ENCODE assay signal across 20 cellular contexts in the genomic region with DNA sequence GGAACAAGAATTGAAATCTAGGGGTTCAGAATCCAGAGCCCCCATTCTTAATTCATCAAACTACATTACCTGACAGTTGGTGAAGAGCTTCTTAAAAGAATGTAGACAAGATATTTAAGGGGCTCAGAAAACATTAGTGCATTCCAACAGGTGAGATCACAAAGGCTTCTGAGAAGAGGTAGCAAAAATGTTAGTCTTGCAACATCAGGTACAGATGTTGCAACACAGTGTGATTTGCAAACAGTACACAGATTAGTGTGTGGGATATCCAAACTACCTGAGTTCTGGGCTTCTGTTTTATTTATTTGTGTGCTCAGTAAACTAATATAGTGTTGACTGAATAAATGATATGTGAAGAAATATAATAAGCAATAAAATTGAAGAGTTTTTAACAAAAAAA. TPM values are rescaled to one million over a fixed set of nuclear protein-coding genes. Genes with fewer than 3 reads are reported as not detected.
A peak's percentile ranks its signal among the peaks of the same experiment; 100 is the strongest.
DNase-seq lines count a peak whose midpoint lies in the region; ATAC-seq and TF ChIP-seq lines count a peak whose summit lies in the region.
"Had no signal": no experiment of that assay in that cellular context is flagged by ENCODE, and none has a peak within 500 bp of the region (broad histone marks: within the 10 kb centered on the region; RNA-seq: fewer than 3 reads in every experiment).

No MANE protein-coding gene starts in this region.

- no peak for TF ChIP-seq EP300 in ovary (IDR thresholded peaks at IDR 0.05)

- no peak overlapping the region for H3K4me3 ChIP-seq in right lobe of liver
- no peak overlapping the region for H3K4me3 ChIP-seq in ovary
- no peak overlapping the region for H3K4me3 ChIP-seq in BE2C (ENCODE audit: low read depth, low read length)
- H3K4me3 ChIP-seq: colonic mucosa, GM12878, uterus had no signal

- no peak for ATAC-seq in effector memory CD8-positive, alpha-beta T cell (replicated peaks)
- peak; percentile 92 to 98 (median 94) for ATAC-seq in right lobe of liver
- ATAC-seq: GM12878, right cardiac atrium had no signal

- DNase-seq in activated naive CD8-positive, alpha-beta T cell treated with anti-CD3 and anti-CD28 coated beads for 36 hours, result no peak
- no peak for DNase-seq in effector memory CD8-positive, alpha-beta T cell
- DNase-seq in right lobe of liver (peak in 1 of 3 donors; percentile 52), NCI-H748 treated with DMSO at 0.1 percent for 48 hours (lab: John Stamatoyannopoulos, UW) (no peak), ovary (no peak), BE2C (no peak)
- DNase-seq in activated CD8-positive, alpha-beta memory T cell treated with anti-CD3 and anti-CD28 coated beads, Interleukin-2, amount 50 U/mL, for 4 hours, result no peak
- DNase-seq: activated CD4-positive, CD25-positive, alpha-beta regulatory T cell treated with anti-CD3 and anti-CD28 coated beads, Interleukin-2, amount 50 U/mL, for 72 hours; activated naive CD4-positive, alpha-beta T cell; colonic mucosa; COR-L47; NCI-H1092; NCI-H524 treated with DMSO at 0.1 percent for 48 hours; right cardiac atrium; uterus had no signal

- peak overlapping the region; percentile 7 for H3K27ac Mint-ChIP-seq in activated naive CD8-positive, alpha-beta T cell
- H3K27ac Mint-ChIP-seq in activated naive CD8-positive, alpha-beta T cell treated with anti-CD3 and anti-CD28 coated beads for 36 hours, result no peak overlapping the region
- peak overlapping the region in 1 of 2 donors; percentile 22 for H3K27ac Mint-ChIP-seq in effector memory CD8-positive, alpha-beta T cell
- H3K27ac Mint-ChIP-seq: IgD-negative memory B cell had no signal

- no peak for TF ChIP-seq CTCF in right lobe of liver (IDR thresholded peaks at IDR 0.05)
- TF ChIP-seq CTCF in ovary (IDR thresholded peaks at IDR 0.05), result no peak
- no peak for TF ChIP-seq CTCF in BE2C (IDR thresholded peaks at IDR 0.05; ENCODE audit: low read depth, low read length)

- no peaks in the 10 kb centered on the region for H3K9me3 Mint-ChIP-seq in activated naive CD8-positive, alpha-beta T cell (ENCODE audit: low read depth)
- peaks cover 5% of the 10 kb centered on the region for H3K9me3 Mint-ChIP-seq in activated naive CD8-positive, alpha-beta T cell treated with anti-CD3 and anti-CD28 coated beads for 36 hours
- H3K9me3 Mint-ChIP-seq in effector memory CD8-positive, alpha-beta T cell, result no peaks in the 10 kb centered on the region
- H3K9me3 Mint-ChIP-seq: IgD-negative memory B cell had no signal

- H3K9me3 ChIP-seq in right lobe of liver, result no peaks in the 10 kb centered on the region
- no peaks in the 10 kb centered on the region for H3K9me3 ChIP-seq in ovary
- no peaks in the 10 kb centered on the region for H3K9me3 ChIP-seq in BE2C
- H3K9me3 ChIP-seq: colonic mucosa, uterus had no signal

- peaks cover 71% of the 10 kb centered on the region for H3K4me1 Mint-ChIP-seq in activated naive CD8-positive, alpha-beta T cell (ENCODE audit: low read depth)
- peaks cover 44% of the 10 kb centered on the region for H3K4me1 Mint-ChIP-seq in activated naive CD8-positive, alpha-beta T cell treated with anti-CD3 and anti-CD28 coated beads for 36 hours
- peaks cover 42 to 77% of the 10 kb centered on the region in 2 donors for H3K4me1 Mint-ChIP-seq in effector memory CD8-positive, alpha-beta T cell (ENCODE audit: low read depth in 2 of 2)

- intact Hi-C loops in right lobe of liver (cut with DNase I), result no loop called here
- intact Hi-C loops in ovary (cut with DNase I), result no loop called here

- H3K4me3 Mint-ChIP-seq in activated naive CD8-positive, alpha-beta T cell, result peak overlapping the region; percentile 4
- H3K4me3 Mint-ChIP-seq in activated naive CD8-positive, alpha-beta T cell treated with anti-CD3 and anti-CD28 coated beads for 36 hours, result no peak overlapping the region
- peak overlapping the region; percentile 17 to 41 for H3K4me3 Mint-ChIP-seq in effector memory CD8-positive, alpha-beta T cell

- H3K27ac ChIP-seq in right lobe of liver, result no peak overlapping the region
- H3K27ac ChIP-seq in ovary, result no peak overlapping the region
- H3K27ac ChIP-seq: colonic mucosa, uterus had no signal

- peaks cover 0 to 23% (median 2%) of the 10 kb centered on the region in 4 donors for H3K36me3 ChIP-seq in right lobe of liver
- no peaks in the 10 kb centered on the region for H3K36me3 ChIP-seq in ovary
- no peaks in the 10 kb centered on the region for H3K36me3 ChIP-seq in BE2C
- H3K36me3 ChIP-seq: uterus had no signal

- peaks cover 0 to 11% (median 5%) of the 10 kb centered on the region in 4 donors for H3K4me1 ChIP-seq in right lobe of liver
- H3K4me1 ChIP-seq in ovary (ENCODE audit: insufficient read depth), result no peaks in the 10 kb centered on the region
- no peaks in the 10 kb centered on the region for H3K4me1 ChIP-seq in BE2C
- H3K4me1 ChIP-seq: colonic mucosa, uterus had no signal

- no peaks in the 10 kb centered on the region for H3K27me3 Mint-ChIP-seq in activated naive CD8-positive, alpha-beta T cell
- no peaks in the 10 kb centered on the region for H3K27me3 Mint-ChIP-seq in activated naive CD8-positive, alpha-beta T cell treated with anti-CD3 and anti-CD28 coated beads for 36 hours
- no peaks in the 10 kb centered on the region for H3K27me3 Mint-ChIP-seq in effector memory CD8-positive, alpha-beta T cell
- H3K27me3 Mint-ChIP-seq: IgD-negative memory B cell had no signal

- no peaks in the 10 kb centered on the region for H3K27me3 ChIP-seq in right lobe of liver
- H3K27me3 ChIP-seq in ovary, result no peaks in the 10 kb centered on the region
- H3K27me3 ChIP-seq in BE2C, result no peaks in the 10 kb centered on the region
- H3K27me3 ChIP-seq: colonic mucosa, uterus had no signal

- TF ChIP-seq POLR2A in right lobe of liver (IDR thresholded peaks at IDR 0.05) (no peak), ovary (IDR thresholded peaks at IDR 0.05) (no peak)

- peaks cover 15% of the 10 kb centered on the region for H3K36me3 Mint-ChIP-seq in activated naive CD8-positive, alpha-beta T cell
- peaks cover 49% of the 10 kb centered on the region for H3K36me3 Mint-ChIP-seq in activated naive CD8-positive, alpha-beta T cell treated with anti-CD3 and anti-CD28 coated beads for 36 hours
- H3K36me3 Mint-ChIP-seq in effector memory CD8-positive, alpha-beta T cell (ENCODE audit: insufficient read depth), result peaks cover 47% of the 10 kb centered on the region

RNA-seq across cellular contexts. Expression of gene CASP4, which starts 11.8 kb away (rescaled TPM):
- total RNA-seq in activated naive CD8-positive, alpha-beta T cell treated with anti-CD3 and anti-CD28 coated beads for 36 hours, result 10 to 100 TPM; 43.9 to 51.8 TPM
- total RNA-seq in right lobe of liver, result 100 to 1,000 TPM in 3 of 6 experiments, 10 to 100 TPM in 3; 16.2 to 126 (median 74.8) TPM
- total RNA-seq in ovary, result 10 to 100 TPM; 37.8 to 76.1 (median 49.1) TPM
- polyA plus RNA-seq in ovary, result 100 to 1,000 TPM in 1 of 2 donors, 10 to 100 TPM in 1; 52.3 to 105 TPM
- 4.9 TPM for polyA plus RNA-seq in BE2C (2012; ENCODE audit: insufficient read depth, insufficient read length, low read depth)

RNA-seq across cellular contexts. Expression of gene CASP12, which starts 58.3 kb away (rescaled TPM):
- total RNA-seq in activated naive CD8-positive, alpha-beta T cell treated with anti-CD3 and anti-CD28 coated beads for 36 hours, result not detected
- not detected for total RNA-seq in right lobe of liver
- total RNA-seq in ovary, result 10 to 100 TPM in 1 of 7 donors, 1 to 10 TPM in 6; 2.0 to 12.0 (median 3.2) TPM
- polyA plus RNA-seq in ovary, result 10 to 100 TPM in 1 of 2 donors, 1 to 10 TPM in 1; 3.3 to 10.8 TPM
- polyA plus RNA-seq in BE2C (2012; ENCODE audit: insufficient read depth, insufficient read length, low read depth), result not detected
- total RNA-seq: G401; GM12878; T-helper 2 cell treated with Interferon-gamma antibody and Interleukin-4, amounts not matched to agents 100 ng/mL and 5 ng/mL, for 36 hours had no signal
- polyA plus RNA-seq: IgD-negative memory B cell had no signal
